In genomic region chr11:76783901-76784813, GRCh38 we compare ENCODE assay signal across 8 cellular contexts. TPM values are rescaled to one million over a fixed set of nuclear protein-coding genes. Genes with fewer than 3 reads are reported as not detected.
DNase-seq lines count a peak whose midpoint lies in the region; ATAC-seq and TF ChIP-seq lines count a peak whose summit lies in the region.

No MANE protein-coding gene starts in this region.

- DNase-seq in D341Med (ENCODE audit: low spot score) (peak; percentile 87), iris pigment epithelial cell (ENCODE audit: low read depth) (peak; percentile 90), stomach (peak; percentile 56), GM10266 (ENCODE audit: extremely low spot score) (no peak)

- peaks cover 73% of the 10 kb centered on the region for H3K4me1 Mint-ChIP-seq in brain

- H3K27ac Mint-ChIP-seq in brain = peak overlapping the region; percentile 65 to 88 (median 76)

- peak overlapping the region; percentile 98; the same call in 1 of the 2 replicates for H2AFZ ChIP-seq in Loucy (ENCODE audit: low read length)

- H3K9ac ChIP-seq in Loucy (ENCODE audit: low read depth, low read length, poor library complexity, severe bottlenecking) = peak overlapping the region; percentile 92

- peak overlapping the region; percentile 99 for H3K4me3 ChIP-seq in Loucy (ENCODE audit: low read length, poor library complexity, severe bottlenecking)
- H3K4me3 ChIP-seq in stomach = peak overlapping the region; percentile 70 to 87 (median 81)

- H3K4me1 ChIP-seq in Loucy (ENCODE audit: insufficient read depth, low read length, poor library complexity, severe bottlenecking) (peaks cover 41% of the 10 kb centered on the region), stomach (peaks cover 21 to 77% (median 70%) of the 10 kb centered on the region in 4 donors)

- H3K4me3 Mint-ChIP-seq in brain = peak overlapping the region; percentile 85 to 90 (median 86)

- intact Hi-C loops in stomach (cut with DNase I; ENCODE audit: low total_unique reads) = no loop called here

- no peaks in the 10 kb centered on the region for H4K20me1 ChIP-seq in Loucy (ENCODE audit: insufficient read depth, low read length, poor library complexity, severe bottlenecking)

- ATAC-seq in HG02981 (IDR thresholded peaks at IDR 0.05; ENCODE audit: unreplicated experiment) = no peak
- ATAC-seq in HG02759 (IDR thresholded peaks at IDR 0.05; ENCODE audit: unreplicated experiment) = no peak

- 2 to 9% (median 4%) methylated on average over 25 to 64 of the region's 64 CpGs for WGBS in stomach, 5 donors

- peak overlapping the region; percentile 84 to 94 (median 91) for H3K27ac ChIP-seq in stomach

- no peaks in the 10 kb centered on the region for H3K36me3 ChIP-seq in Loucy (ENCODE audit: insufficient read depth, low read length)
- no peaks in the 10 kb centered on the region for H3K36me3 ChIP-seq in stomach

- no peaks in the 10 kb centered on the region for H3K9me2 ChIP-seq in Loucy (replicated peaks; ENCODE audit: low read depth, low read length)

- no peak for TF ChIP-seq EP300 in stomach (IDR thresholded peaks at IDR 0.05)

- no peaks in the 10 kb centered on the region for H3F3A ChIP-seq in Loucy (ENCODE audit: low read depth)

- H3K4me2 ChIP-seq in Loucy (ENCODE audit: low read depth, low read length, poor library complexity, severe bottlenecking) = peak overlapping the region; percentile 72

- peaks cover 69% of the 10 kb centered on the region for H3K79me2 ChIP-seq in Loucy (ENCODE audit: insufficient read depth, low read length)

- H3K9me3 Mint-ChIP-seq in brain = peaks cover 0 to 4% (median 0%) of the 10 kb centered on the region in 5 experiments

- TF ChIP-seq POLR2A in stomach (IDR thresholded peaks at IDR 0.05) = no peak

- TF ChIP-seq CTCF in Loucy (conservative IDR thresholded peaks at IDR 0.05; ENCODE audit: low read length) = no peak
- no peak for TF ChIP-seq CTCF in brain (conservative IDR thresholded peaks at IDR 0.05)
- TF ChIP-seq CTCF in stomach (IDR thresholded peaks at IDR 0.05) = no peak
- TF ChIP-seq CTCF in GM10266 (IDR thresholded peaks at IDR 0.05; ENCODE audit: control insufficient read depth, insufficient read depth, low read depth, missing control alignments) = no peak

- peaks cover 3% of the 10 kb centered on the region for H3K27me3 ChIP-seq in Loucy (ENCODE audit: insufficient read depth, low read length, poor library complexity, severe bottlenecking)
- peaks cover 0 to 15% (median 5%) of the 10 kb centered on the region in 3 donors for H3K27me3 ChIP-seq in stomach

- H3K27me3 Mint-ChIP-seq in brain = peaks cover 6% of the 10 kb centered on the region

- H3K9me3 ChIP-seq in Loucy (ENCODE audit: insufficient read depth, low read depth, low read length) = no peaks in the 10 kb centered on the region
- H3K9me3 ChIP-seq in stomach = no peaks in the 10 kb centered on the region

- H3K36me3 Mint-ChIP-seq in brain = peaks cover 31% of the 10 kb centered on the region

RNA-seq across cellular contexts. Expression of gene TSKU, which starts 1.0 kb away (rescaled TPM):
- polyA plus RNA-seq in brain (ENCODE audit: insufficient read depth, low read depth, low replicate concordance) = 3.2 TPM
- 100 to 1,000 TPM in 1 of 5 donors, 10 to 100 TPM in 4; 11.1 to 114 (median 20.4) TPM for total RNA-seq in stomach
- polyA plus RNA-seq in stomach = 10 to 100 TPM; 18.6 to 20.9 (median 18.9) TPM
